ENCODE assay signal across 8 cellular contexts in genomic region chr5:7815757-7816534, GRCh38. TPM values are rescaled to one million over a fixed set of nuclear protein-coding genes. Genes with fewer than 3 reads are reported as not detected.
DNase-seq lines count a peak whose midpoint lies in the region; ATAC-seq, FAIRE-seq and TF ChIP-seq lines count a peak whose summit lies in the region.

No MANE protein-coding gene starts in this region.

- TF ChIP-seq EP300 in A549 (IDR thresholded peaks at IDR 0.05): no peak

- H3K27ac ChIP-seq in A549: no peak overlapping the region

- ATAC-seq in A549 (peak; percentile 94 to 99), GM18511 (IDR thresholded peaks at IDR 0.05; ENCODE audit: unreplicated experiment) (peak; percentile 91), HG03025 (IDR thresholded peaks at IDR 0.05; ENCODE audit: low FRiP score, unreplicated experiment) (peak; percentile 91)

- POLR2A ChIA-PET in A549 (lab: Yijun Ruan, JAX): no interaction called here

- CTCF ChIA-PET in A549 (lab: Yijun Ruan, JAX): interaction anchor here (0.6 to 3.2 kb wide), 18 partner anchors 8 to 554 kb away, joined by 3 to 16 read pairs (median 4); partner anchors contain the start of genes CFAP90, FASTKD3 and MTRR

- H3K4me3 ChIP-seq in A549: no peak overlapping the region
- H3K4me3 ChIP-seq in lower leg skin (ENCODE audit: low read depth, poor library complexity, severe bottlenecking): no peak overlapping the region

- FAIRE-seq in A549 (lab: Jason Lieb, UNC): no peak

- DNase-seq in A549 (ENCODE audit: low read depth in 1 of 2, low spot score in 1 of 2) (peak; percentile 67 to 75), NCI-H2227 (lab: John Stamatoyannopoulos, UW; ENCODE audit: unreplicated experiment) (peak; percentile 75), dermis blood vessel endothelial cell (peak; percentile 67), lower leg skin (ENCODE audit: low spot score in 2 of 2) (peak; percentile 75 to 95)
- DNase-seq in activated CD4-positive, alpha-beta T cell treated with anti-CD3 and anti-CD28 coated beads for 48 hours: peak; percentile 80
- DNase-seq in stimulated activated CD8-positive, alpha-beta memory T cell treated with anti-CD3 and anti-CD28 coated beads, Interleukin-12 subunit alpha, Interleukin-12 subunit beta, amount 100 ng/mL, for 1 hour (ENCODE audit: low read depth): peak; percentile 12

- peak; percentile 68 for TF ChIP-seq CTCF in A549 (IDR thresholded peaks at IDR 0.05)
- peak in 1 of 3 donors; percentile 59 for TF ChIP-seq CTCF in lower leg skin (IDR thresholded peaks at IDR 0.05)

- no peak for TF ChIP-seq POLR2A in A549 (IDR thresholded peaks at IDR 0.05; ENCODE audit: low read length)
- no peak for TF ChIP-seq POLR2A in lower leg skin (IDR thresholded peaks at IDR 0.05)

- intact Hi-C loops in lower leg skin (cut with DNase I; ENCODE audit: low total_unique reads): no loop called here

- H3K4me1 ChIP-seq in A549: no peaks in the 10 kb centered on the region

- peak; percentile 74 to 76 for TF ChIP-seq RAD21 in A549 (conservative IDR thresholded peaks at IDR 0.05 in 1 of 2, IDR thresholded peaks at IDR 0.05 in 1 of 2)

- H3K9me3 ChIP-seq in A549: no peaks in the 10 kb centered on the region

- WGBS in A549 (ENCODE audit: missing lambda C conversion rate): 25% methylated on average over 14 of the region's 15 CpGs
- 39 to 40% methylated on average over 15 of the region's 15 CpGs for WGBS in lower leg skin, 2 donors

- H3K4me2 ChIP-seq in A549: peak overlapping the region; percentile 49

TF ChIP-seq in A549, 52 proteins besides CTCF, POLR2A, EP300 and RAD21:
- TF ChIP-seq MAFK (IDR thresholded peaks at IDR 0.05; ENCODE audit: partially characterized antibody) (no peak), SMC3 (IDR thresholded peaks at IDR 0.05) (peak; percentile 47; the same call in 2 of the 3 replicates)

RNA-seq across cellular contexts. Expression of gene CFAP90, which starts 35.0 kb away (rescaled TPM):
- polyA plus RNA-seq in A549 (2011; rRNA removed): 0.25 and 0.36 TPM in 2 replicates
- polyA plus RNA-seq in A549 (2012; cell fraction: cytosol; rRNA removed): 0.21 and 0.41 TPM in 2 replicates
- polyA plus RNA-seq in A549 (2012; cell fraction: nucleus; rRNA removed): 0.16 and 0.29 TPM in 2 replicates
- 0.17 to 0.28 TPM (median 0.28 TPM) in 3 replicates for polyA plus RNA-seq in A549 (2017; fragmentation: RNase III; extraction: RNeasy Plus Mini Kit Qiagen cat#74134 plus additional on column Dnase treatment)
- 0.33 TPM in 1 of 2 replicates, not detected in the other for polyA minus RNA-seq in A549 (2011; rRNA and poly(A)+ RNA removed)
- total RNA-seq in dermis blood vessel endothelial cell: not detected in 2 replicates
- total RNA-seq in lower leg skin: under 1 TPM in 2 of 4 donors, not detected in 2; 0.21 to 0.32 TPM

RNA-seq across cellular contexts. Expression of gene FASTKD3, which starts 52.9 kb away (rescaled TPM):
- 17.2 and 24.8 TPM in 2 replicates for polyA plus RNA-seq in A549 (2011; rRNA removed)
- 6.9 and 7.3 TPM in 2 replicates for polyA plus RNA-seq in A549 (2012; cell fraction: cytosol; rRNA removed)
- polyA plus RNA-seq in A549 (2012; cell fraction: nucleus; rRNA removed): 4.2 and 5.5 TPM in 2 replicates
- 19.5 to 20.4 TPM (median 19.5 TPM) in 3 replicates for polyA plus RNA-seq in A549 (2017; fragmentation: RNase III; extraction: RNeasy Plus Mini Kit Qiagen cat#74134 plus additional on column Dnase treatment)
- polyA minus RNA-seq in A549 (2011; rRNA and poly(A)+ RNA removed): 6.8 and 7.7 TPM in 2 replicates
- 13.7 and 14.3 TPM in 2 replicates for total RNA-seq in dermis blood vessel endothelial cell
- total RNA-seq in lower leg skin: 10 to 100 TPM in 1 of 4 donors, 1 to 10 TPM in 3; 6.0 to 17.6 (median 8.4) TPM

RNA-seq across cellular contexts. Expression of gene MTRR, which starts 53.0 kb away (rescaled TPM):
- polyA plus RNA-seq in A549 (2011; rRNA removed): 86.3 and 110 TPM in 2 replicates
- 36.4 and 42.8 TPM in 2 replicates for polyA plus RNA-seq in A549 (2012; cell fraction: cytosol; rRNA removed)
- polyA plus RNA-seq in A549 (2012; cell fraction: nucleus; rRNA removed): 29.7 and 44.5 TPM in 2 replicates
- 40.0 to 47.5 TPM (median 44.1 TPM) in 3 replicates for polyA plus RNA-seq in A549 (2017; fragmentation: RNase III; extraction: RNeasy Plus Mini Kit Qiagen cat#74134 plus additional on column Dnase treatment)
- polyA minus RNA-seq in A549 (2011; rRNA and poly(A)+ RNA removed): 116 and 140 TPM in 2 replicates
- 25.9 and 30.7 TPM in 2 replicates for total RNA-seq in dermis blood vessel endothelial cell
- 10 to 100 TPM; 22.6 to 45.4 (median 30.5) TPM for total RNA-seq in lower leg skin

Comparison
In these comparisons a context has a peak if more than half of its experiments do, and no peak if none do; other contexts are left out.
1. DNase-seq: peak in every context shown above with its lines; median percentile 85 in lower leg skin; 80 in activated CD4-positive, alpha-beta T cell treated with anti-CD3 and anti-CD28 coated beads for 48 hours; 75 in NCI-H2227; 71 in A549; 67 in dermis blood vessel endothelial cell; 12 in stimulated activated CD8-positive, alpha-beta memory T cell treated with anti-CD3 and anti-CD28 coated beads, Interleukin-12 subunit alpha, Interleukin-12 subunit beta, amount 100 ng/mL, for 1 hour.